Comparison of ENCODE assay signal across 1 cellular context in genomic region chr15:88658070-88658965, GRCh38.
TF ChIP-seq lines count a peak whose summit lies in the region.

No MANE protein-coding gene starts in this region.

TF ChIP-seq in WTC11, 78 proteins besides CTCF, POLR2A, EP300 and RAD21 (continued from another document):
- TF ChIP-seq ZNF532 (CRISPR knock-in tag; IDR thresholded peaks at IDR 0.05; ENCODE audit: borderline replicate concordance) (no peak), PRRX2 (CRISPR knock-in tag; IDR thresholded peaks at IDR 0.05) (no peak), ERG (CRISPR knock-in tag; IDR thresholded peaks at IDR 0.05) (no peak), SMAD4 (CRISPR knock-in tag; IDR thresholded peaks at IDR 0.05) (no peak), IRF2 (CRISPR knock-in tag; IDR thresholded peaks at IDR 0.05; ENCODE audit: borderline replicate concordance, low read depth) (no peak), JUN (CRISPR knock-in tag; IDR thresholded peaks at IDR 0.05) (no peak)
TF ChIP-seq in WTC11: peak in this region for 0.
